8 cellular contexts compared by ENCODE assay signal in genomic region chr2:111702119-111702808, GRCh38.
A peak's percentile ranks its signal among the peaks of the same experiment; 100 is the strongest.
DNase-seq lines count a peak whose midpoint lies in the region; ATAC-seq and TF ChIP-seq lines count a peak whose summit lies in the region.

No MANE protein-coding gene starts in this region.

- TF ChIP-seq CTCF in A673 (conservative IDR thresholded peaks at IDR 0.05; ENCODE audit: low read depth, low read length) (peak; percentile 79), GM12873 (IDR thresholded peaks at IDR 0.05; ENCODE audit: insufficient read depth, low read depth, low read length, missing control alignments) (peak; percentile 77), mucosa of descending colon (IDR thresholded peaks at IDR 0.05) (peak; percentile 58), upper lobe of left lung (IDR thresholded peaks at IDR 0.05) (peak; percentile 55 to 79 (median 68))

- POLR2A ChIA-PET in A673 (lab: Charles Lee; ENCODE audit: low non-redundant PET), result no interaction called here

- H3K36me3 ChIP-seq in A673 (ENCODE audit: insufficient read depth, low read length, poor library complexity, severe bottlenecking) (no peaks in the 10 kb centered on the region), mucosa of descending colon (ENCODE audit: low read depth) (no peaks in the 10 kb centered on the region), upper lobe of left lung (no peaks in the 10 kb centered on the region)

- DNase-seq in A673 (ENCODE audit: low spot score) (peak; percentile 78), NCI-H460 (ENCODE audit: extremely low read depth, low read depth) (peak; percentile 69), epidermal melanocyte (ENCODE audit: insufficient read length, low spot score) (peak; percentile 52), mucosa of descending colon (peak in 2 of 3 donors; percentile 52 to 60), upper lobe of left lung (peak in 1 of 2 donors; percentile 46), NCI-H187 treated with DMSO at 0.1 percent for 48 hours (lab: John Stamatoyannopoulos, UW) (no peak)
- peak; percentile 40 to 42 for DNase-seq in activated CD4-positive, alpha-beta T cell treated with anti-CD3 and anti-CD28 coated beads, Interleukin-2, amount 50 U/mL, for 4 hours

- peak; percentile 52 for ATAC-seq in mucosa of descending colon
- ATAC-seq in upper lobe of left lung (ENCODE audit: low FRiP score in 2 of 2), result peak; percentile 25 to 54

- H3K4me3 ChIP-seq in A673 (ENCODE audit: low read depth, low read length, poor library complexity, severe bottlenecking), result no peak overlapping the region
- no peak overlapping the region for H3K4me3 ChIP-seq in mucosa of descending colon
- no peak overlapping the region for H3K4me3 ChIP-seq in upper lobe of left lung

- TF ChIP-seq EP300 in upper lobe of left lung (IDR thresholded peaks at IDR 0.05), result no peak

- no peaks in the 10 kb centered on the region for H3K9me3 ChIP-seq in A673 (ENCODE audit: low read depth, low read length, poor library complexity, severe bottlenecking)
- no peaks in the 10 kb centered on the region for H3K9me3 ChIP-seq in mucosa of descending colon
- no peaks in the 10 kb centered on the region for H3K9me3 ChIP-seq in upper lobe of left lung

- H3K27ac ChIP-seq in A673 (ENCODE audit: low read depth, low read length, poor library complexity, severe bottlenecking), result no peak overlapping the region
- H3K27ac ChIP-seq in upper lobe of left lung, result peak overlapping the region in 1 of 4 donors; percentile 26

- intact Hi-C loops in A673 (cut with micrococcal nuclease; ENCODE audit: unreplicated experiment) (no loop called here), mucosa of descending colon (cut with DNase I, micrococcal nuclease) (no loop called here)

- TF ChIP-seq POLR2A in upper lobe of left lung (IDR thresholded peaks at IDR 0.05), result no peak

- WGBS in upper lobe of left lung, 2 donors, result 39 to 66% methylated on average over 11 to 14 of the region's 14 CpGs

- CTCF ChIA-PET in A673 (lab: Charles Lee), result no interaction called here

- no peaks in the 10 kb centered on the region for H3K27me3 ChIP-seq in A673 (replicated peaks; ENCODE audit: insufficient read depth, low read depth, low read length, poor library complexity)
- H3K27me3 ChIP-seq in upper lobe of left lung, result no peaks in the 10 kb centered on the region

- H3K4me1 ChIP-seq in A673 (ENCODE audit: insufficient read depth, low read length, poor library complexity, severe bottlenecking) (peaks cover 22% of the 10 kb centered on the region), mucosa of descending colon (ENCODE audit: low read depth) (peaks cover 19% of the 10 kb centered on the region), upper lobe of left lung (peaks cover 14 to 35% (median 22%) of the 10 kb centered on the region in 4 donors)

- BruUV-seq in A673 (replicated peaks; lab: Mats Ljungman, UMichigan), result no TSS peak
